8 cellular contexts compared by ENCODE assay signal in genomic region chr15:64699767-64700388, GRCh38.
DNase-seq lines count a peak whose midpoint lies in the region; ATAC-seq and TF ChIP-seq lines count a peak whose summit lies in the region.

No MANE protein-coding gene starts in this region.

- H3K4me1 Mint-ChIP-seq in glutamatergic neuron (ENCODE audit: low read depth, unreplicated experiment): peaks cover 59% of the 10 kb centered on the region

- no peaks in the 10 kb centered on the region for H3K36me3 Mint-ChIP-seq in glutamatergic neuron (ENCODE audit: unreplicated experiment)

- H4K91ac ChIP-seq in trophoblast cell (ENCODE audit: low read depth, low read length): peak overlapping the region; percentile 20

- peak overlapping the region; percentile 85 for H3K27ac ChIP-seq in trophoblast cell (ENCODE audit: low read depth, low read length)

- TF ChIP-seq CTCF in glutamatergic neuron (IDR thresholded peaks at IDR 0.05; ENCODE audit: partially characterized antibody, unreplicated experiment): no peak

- ATAC-seq in SK-N-SH treated with all-trans-retinoic acid at 6 μM for 48 hours (peak; percentile 5; the same call in 2 of the 3 replicates), HG02840 (IDR thresholded peaks at IDR 0.05; ENCODE audit: low FRiP score, unreplicated experiment) (no peak)

- no peak overlapping the region for H3K18ac ChIP-seq in trophoblast cell (ENCODE audit: low read length)

- no peak overlapping the region for H3K4ac ChIP-seq in trophoblast cell (ENCODE audit: low read depth, low read length)

- H2BK12ac ChIP-seq in trophoblast cell (ENCODE audit: low read length): no peak overlapping the region

- H3K4me3 Mint-ChIP-seq in glutamatergic neuron (ENCODE audit: unreplicated experiment): peak overlapping the region; percentile 93

- peaks cover 24% of the 10 kb centered on the region for H3K9me3 Mint-ChIP-seq in glutamatergic neuron (ENCODE audit: unreplicated experiment)

- H3K79me2 ChIP-seq in trophoblast cell (ENCODE audit: control insufficient read depth, insufficient read depth, low read length, poor library complexity): peaks cover 16% of the 10 kb centered on the region

- H3K36me3 ChIP-seq in trophoblast cell (ENCODE audit: control insufficient read depth in 1 of 2, insufficient read depth in 2 of 2, low read length in 2 of 2): peaks cover 0 to 4% of the 10 kb centered on the region in 2 experiments

- H3K27me3 Mint-ChIP-seq in glutamatergic neuron (ENCODE audit: unreplicated experiment): peaks cover 20% of the 10 kb centered on the region

- H2BK5ac ChIP-seq in trophoblast cell (ENCODE audit: low read depth, low read length, poor library complexity): peak overlapping the region; percentile 48

- H3K23ac ChIP-seq in trophoblast cell (ENCODE audit: low read length): no peak overlapping the region

- H3K79me1 ChIP-seq in trophoblast cell (ENCODE audit: low read length): peaks cover 16% of the 10 kb centered on the region

- no peaks in the 10 kb centered on the region for H3K9me3 ChIP-seq in trophoblast cell (ENCODE audit: insufficient read depth, low read depth, low read length)

- DNase-seq in EH (ENCODE audit: low read depth): peak; percentile 69
- DNase-seq in glutamatergic neuron: peak; percentile 63
- DNase-seq in trophoblast cell: peak; percentile 7 to 21
- DNase-seq in stimulated activated CD8-positive, alpha-beta memory T cell treated with anti-CD3 and anti-CD28 coated beads, Interleukin-4, amount 100 ng/mL, for 48 hours: no peak
- no peak for DNase-seq in NK-92 (lab: John Stamatoyannopoulos, UW; ENCODE audit: unreplicated experiment)
- no peak for DNase-seq in ureter (ENCODE audit: low spot score)

- no CpG with 5 or more reads among the region's 7 CpGs for WGBS in trophoblast cell (ENCODE audit: extremely low coverage, insufficient coverage, insufficient read length)

- H3K9ac ChIP-seq in trophoblast cell (ENCODE audit: low read length): no peak overlapping the region

- H3K4me1 ChIP-seq in trophoblast cell (ENCODE audit: control insufficient read depth in 1 of 2, insufficient read depth in 2 of 2, low read length in 2 of 2): peaks cover 22 to 30% of the 10 kb centered on the region in 2 experiments

- H3K14ac ChIP-seq in trophoblast cell (ENCODE audit: low read length): no peak overlapping the region

- H3K4me2 ChIP-seq in trophoblast cell (ENCODE audit: low read length): peak overlapping the region; percentile 60

- no peak overlapping the region for H4K12ac ChIP-seq in trophoblast cell (ENCODE audit: low read depth, low read length)

- no peak overlapping the region for H2AFZ ChIP-seq in trophoblast cell (ENCODE audit: insufficient read depth, low read length, poor library complexity)

- no peak overlapping the region for H3K4me3 ChIP-seq in trophoblast cell (ENCODE audit: low read depth, low read length)

- no peaks in the 10 kb centered on the region for H3K27me3 ChIP-seq in trophoblast cell (ENCODE audit: insufficient read depth, low read length)

- H4K8ac ChIP-seq in trophoblast cell (ENCODE audit: low read depth, low read length): no peak overlapping the region

- no peak overlapping the region for H2BK120ac ChIP-seq in trophoblast cell (ENCODE audit: insufficient read depth, low read length, poor library complexity)

- H2AK5ac ChIP-seq in trophoblast cell (ENCODE audit: low read length): no peak overlapping the region

- peak overlapping the region; percentile 90 for H3K27ac Mint-ChIP-seq in glutamatergic neuron (ENCODE audit: unreplicated experiment)

TF ChIP-seq in SK-N-SH treated with all-trans-retinoic acid at 6 μM for 48 hours, 23 proteins besides CTCF, POLR2A, EP300 and RAD21:
- TF ChIP-seq ESRRG (CRISPR knock-in tag; IDR thresholded peaks at IDR 0.05) (no peak), ZFP3 (CRISPR knock-in tag; IDR thresholded peaks at IDR 0.05) (no peak), ZC3H10 (CRISPR knock-in tag; IDR thresholded peaks at IDR 0.05) (no peak), SNAI2 (CRISPR knock-in tag; IDR thresholded peaks at IDR 0.05) (no peak), GLIS3 (CRISPR knock-in tag; IDR thresholded peaks at IDR 0.05) (no peak), OSR1 (CRISPR knock-in tag; IDR thresholded peaks at IDR 0.05) (no peak), TOX (CRISPR knock-in tag; IDR thresholded peaks at IDR 0.05; ENCODE audit: borderline replicate concordance) (no peak)
- TF ChIP-seq, protein P1, sequence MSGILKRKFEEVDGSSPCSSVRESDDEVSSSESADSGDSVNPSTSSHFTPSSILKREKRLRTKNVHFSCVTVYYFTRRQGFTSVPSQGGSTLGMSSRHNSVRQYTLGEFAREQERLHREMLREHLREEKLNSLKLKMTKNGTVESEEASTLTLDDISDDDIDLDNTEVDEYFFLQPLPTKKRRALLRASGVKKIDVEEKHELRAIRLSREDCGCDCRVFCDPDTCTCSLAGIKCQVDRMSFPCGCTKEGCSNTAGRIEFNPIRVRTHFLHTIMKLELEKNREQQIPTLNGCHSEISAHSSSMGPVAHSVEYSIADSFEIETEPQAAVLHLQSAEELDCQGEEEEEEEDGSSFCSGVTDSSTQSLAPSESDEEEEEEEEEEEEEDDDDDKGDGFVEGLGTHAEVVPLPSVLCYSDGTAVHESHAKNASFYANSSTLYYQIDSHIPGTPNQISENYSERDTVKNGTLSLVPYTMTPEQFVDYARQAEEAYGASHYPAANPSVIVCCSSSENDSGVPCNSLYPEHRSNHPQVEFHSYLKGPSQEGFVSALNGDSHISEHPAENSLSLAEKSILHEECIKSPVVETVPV (CRISPR knock-in tag; IDR thresholded peaks at IDR 0.05): no peak

Comparison
In these comparisons a context has a peak if more than half of its experiments do, and no peak if none do; other contexts are left out.
1. DNase-seq: peak in EH (single experiment), glutamatergic neuron (single experiment) and trophoblast cell (2 of 2); none in stimulated activated CD8-positive, alpha-beta memory T cell treated with anti-CD3 and anti-CD28 coated beads, Interleukin-4, amount 100 ng/mL, for 48 hours (single experiment), NK-92 (single experiment) and ureter (single experiment).